8 cellular contexts compared by ENCODE assay signal in genomic region chr16:787261-787966, GRCh38. TPM values are rescaled to one million over a fixed set of nuclear protein-coding genes. Genes with fewer than 3 reads are reported as not detected.
DNase-seq lines count a peak whose midpoint lies in the region; ATAC-seq and TF ChIP-seq lines count a peak whose summit lies in the region.

No MANE protein-coding gene starts in this region.

- ATAC-seq in CD8-positive, alpha-beta T cell: no peak
- ATAC-seq in activated CD4-positive, CD25-positive, alpha-beta regulatory T cell treated with anti-CD3 and anti-CD28 coated beads, Interleukin-2, amount 50 U/mL, for 24 hours: no peak
- ATAC-seq in HG03378 (IDR thresholded peaks at IDR 0.05; ENCODE audit: unreplicated experiment): no peak

- H3K4me3 ChIP-seq in CD8-positive, alpha-beta T cell (ENCODE audit: low read depth, low read length): peak overlapping the region; percentile 97
- no peak overlapping the region for H3K4me3 ChIP-seq in KMS-11 (IDR thresholded peaks at IDR 0.05; ENCODE audit: insufficient read depth, low read depth, low read length)

- peak overlapping the region; percentile 68 for H3K9ac ChIP-seq in KMS-11

- POLR2A ChIA-PET in CD8-positive, alpha-beta T cell (lab: Charles Lee): interaction anchor here (0.8 to 2.2 kb wide), 3 partner anchors 67 to 149 kb away, joined by 3 to 14 read pairs (median 4); partner anchors contain the start of gene ANTKMT

- no peaks in the 10 kb centered on the region for H3K27me3 Mint-ChIP-seq in CD8-positive, alpha-beta T cell (ENCODE audit: low read depth)
- H3K27me3 Mint-ChIP-seq in dendritic cell treated with granulocyte-macrophage colony-stimulating factor and Interleukin-4, amounts not matched to agents 40 ng/mL and 50 ng/mL, for 4 days: peaks cover 7% of the 10 kb centered on the region
- H3K27me3 Mint-ChIP-seq in neural crest cell (ENCODE audit: low read depth): no peaks in the 10 kb centered on the region

- no peak for DNase-seq in CD8-positive, alpha-beta T cell
- DNase-seq in neural crest cell (ENCODE audit: low read depth, low spot score) (no peak), NCI-H187 treated with DMSO at 0.1 percent for 48 hours (lab: John Stamatoyannopoulos, UW) (no peak), NOMO-1 treated with dmso at 0.1 percent for 144 hours (lab: John Stamatoyannopoulos, UW; ENCODE audit: unreplicated experiment) (no peak)

- H3K9me3 Mint-ChIP-seq in CD8-positive, alpha-beta T cell: no peaks in the 10 kb centered on the region
- no peaks in the 10 kb centered on the region for H3K9me3 Mint-ChIP-seq in dendritic cell treated with granulocyte-macrophage colony-stimulating factor and Interleukin-4, amounts not matched to agents 40 ng/mL and 50 ng/mL, for 4 days
- H3K9me3 Mint-ChIP-seq in neural crest cell: no peaks in the 10 kb centered on the region

- H3K27ac ChIP-seq in CD8-positive, alpha-beta T cell (ENCODE audit: low read depth, low read length): peak overlapping the region; percentile 53
- no peak overlapping the region for H3K27ac ChIP-seq in KMS-11

- H3K4me1 Mint-ChIP-seq in CD8-positive, alpha-beta T cell (ENCODE audit: low read depth): peaks cover 7% of the 10 kb centered on the region
- H3K4me1 Mint-ChIP-seq in dendritic cell treated with granulocyte-macrophage colony-stimulating factor and Interleukin-4, amounts not matched to agents 40 ng/mL and 50 ng/mL, for 4 days (ENCODE audit: low read depth): peaks cover 18% of the 10 kb centered on the region
- no peaks in the 10 kb centered on the region for H3K4me1 Mint-ChIP-seq in neural crest cell

- no peak for TF ChIP-seq CTCF in CD8-positive, alpha-beta T cell (IDR thresholded peaks at IDR 0.05)
- TF ChIP-seq CTCF in KMS-11 (conservative IDR thresholded peaks at IDR 0.05; ENCODE audit: low read depth, low read length): no peak
- TF ChIP-seq CTCF in neural crest cell (conservative IDR thresholded peaks at IDR 0.05): no peak

- H3K27ac Mint-ChIP-seq in CD8-positive, alpha-beta T cell: peak overlapping the region; percentile 49
- H3K27ac Mint-ChIP-seq in dendritic cell treated with granulocyte-macrophage colony-stimulating factor and Interleukin-4, amounts not matched to agents 40 ng/mL and 50 ng/mL, for 4 days: peak overlapping the region; percentile 87
- no peak overlapping the region for H3K27ac Mint-ChIP-seq in neural crest cell (ENCODE audit: unreplicated experiment)

- CTCF ChIA-PET in CD8-positive, alpha-beta T cell (lab: Charles Lee): interaction anchor here (0.6 to 7.7 kb wide), 3 partner anchors 63 to 189 kb away, joined by 3 to 143 read pairs (median 3); partner anchors contain the start of gene METRN

- H3K4me2 ChIP-seq in KMS-11: peak overlapping the region; percentile 86

- H3K36me3 Mint-ChIP-seq in CD8-positive, alpha-beta T cell: peaks cover 5% of the 10 kb centered on the region
- peaks cover 56% of the 10 kb centered on the region for H3K36me3 Mint-ChIP-seq in dendritic cell treated with granulocyte-macrophage colony-stimulating factor and Interleukin-4, amounts not matched to agents 40 ng/mL and 50 ng/mL, for 4 days (ENCODE audit: low read depth)
- H3K36me3 Mint-ChIP-seq in neural crest cell (ENCODE audit: low read depth): peaks cover 5% of the 10 kb centered on the region

- H3K9me3 ChIP-seq in CD8-positive, alpha-beta T cell (ENCODE audit: low read length): no peaks in the 10 kb centered on the region

- intact Hi-C loops in CD8-positive, alpha-beta T cell (cut with DNase I, micrococcal nuclease): loop anchor here in 1 of 2 experiments (5.0 kb wide), 1 partner anchor 200 kb away; no protein-coding TSS in a partner anchor
- intact Hi-C loops in dendritic cell treated with granulocyte-macrophage colony-stimulating factor and Interleukin-4, amounts not matched to agents 40 ng/mL and 50 ng/mL, for 4 days (cut with micrococcal nuclease): no loop called here

- H3K79me2 ChIP-seq in KMS-11 (ENCODE audit: insufficient read depth, low read depth): peaks cover 16% of the 10 kb centered on the region; the same call in 1 of the 2 replicates

- no peaks in the 10 kb centered on the region for H4K20me1 ChIP-seq in KMS-11 (ENCODE audit: insufficient read depth)

- H3K4me1 ChIP-seq in CD8-positive, alpha-beta T cell (ENCODE audit: insufficient read depth, low read length): peaks cover 19% of the 10 kb centered on the region
- peaks cover 10% of the 10 kb centered on the region for H3K4me1 ChIP-seq in KMS-11 (ENCODE audit: low read depth, poor library complexity, severe bottlenecking)

- H3K36me3 ChIP-seq in CD8-positive, alpha-beta T cell (ENCODE audit: insufficient read depth, low read length): no peaks in the 10 kb centered on the region
- no peaks in the 10 kb centered on the region for H3K36me3 ChIP-seq in KMS-11 (ENCODE audit: insufficient read depth)

- H3K4me3 Mint-ChIP-seq in CD8-positive, alpha-beta T cell: peak overlapping the region; percentile 84
- peak overlapping the region; percentile 89 for H3K4me3 Mint-ChIP-seq in dendritic cell treated with granulocyte-macrophage colony-stimulating factor and Interleukin-4, amounts not matched to agents 40 ng/mL and 50 ng/mL, for 4 days
- peak overlapping the region; percentile 87 for H3K4me3 Mint-ChIP-seq in neural crest cell

- H3K27me3 ChIP-seq in CD8-positive, alpha-beta T cell (ENCODE audit: insufficient read depth, low read length): no peaks in the 10 kb centered on the region
- peaks cover 18% of the 10 kb centered on the region for H3K27me3 ChIP-seq in KMS-11 (ENCODE audit: insufficient read depth, low read depth)

- H2AFZ ChIP-seq in KMS-11 (ENCODE audit: low read depth): peak overlapping the region; percentile 22; the same call in 1 of the 2 replicates

RNA-seq across cellular contexts. Expression of gene RPUSD1, which starts 0.8 kb away (rescaled TPM):
- total RNA-seq in CD8-positive, alpha-beta T cell: 10 to 100 TPM; 15.4 to 15.8 TPM
- total RNA-seq in neural crest cell: 36.1 and 36.8 TPM in 2 replicates

RNA-seq across cellular contexts. Expression of gene CHTF18, which starts 1.0 kb away (rescaled TPM):
- 10 to 100 TPM; 34.4 to 38.4 TPM for total RNA-seq in CD8-positive, alpha-beta T cell
- total RNA-seq in neural crest cell: 156 and 169 TPM in 2 replicates

RNA-seq across cellular contexts. Expression of gene GNG13, which starts 13.1 kb away (rescaled TPM):
- not detected for total RNA-seq in CD8-positive, alpha-beta T cell
- not detected in 2 replicates for total RNA-seq in neural crest cell

RNA-seq across cellular contexts. Expression of gene MSLN, which starts 26.9 kb away (rescaled TPM):
- not detected for total RNA-seq in CD8-positive, alpha-beta T cell
- total RNA-seq in neural crest cell: not detected in 2 replicates

RNA-seq across cellular contexts. Expression of gene CIAO3, which starts 46.6 kb away (rescaled TPM):
- total RNA-seq in CD8-positive, alpha-beta T cell: 10 to 100 TPM; 25.7 to 30.0 TPM
- 42.1 and 45.9 TPM in 2 replicates for total RNA-seq in neural crest cell
